Comparison of ENCODE assay signal across 9 cellular contexts in the genomic region with DNA sequence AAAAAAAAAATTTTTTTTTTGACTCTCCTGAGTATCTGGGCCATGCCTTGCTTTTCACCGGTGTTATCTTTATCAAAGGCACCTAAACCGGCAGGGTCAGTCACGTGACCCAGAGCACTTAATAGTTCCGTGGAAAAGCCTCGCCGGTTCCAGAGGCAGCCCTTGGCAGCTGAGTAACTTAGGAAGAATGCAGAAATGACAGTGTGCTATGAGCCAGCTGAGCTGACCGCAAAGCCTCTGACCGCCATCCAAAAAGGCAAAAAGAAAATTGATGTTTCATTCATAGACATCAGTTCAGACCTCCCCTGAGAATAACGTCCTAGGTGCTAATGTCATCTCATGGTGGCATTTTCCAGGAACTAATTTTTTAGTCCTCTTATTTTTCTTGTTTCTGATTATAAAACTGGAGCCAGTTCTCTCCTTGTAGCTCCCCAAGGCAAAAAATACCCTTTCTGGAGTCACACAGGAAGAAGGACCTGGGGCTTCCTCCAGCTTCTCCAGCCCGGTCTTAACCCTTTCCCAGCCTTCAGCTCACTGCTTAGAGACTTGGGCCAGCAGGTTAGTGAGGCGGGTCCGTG.
DNase-seq lines count a peak whose midpoint lies in the region; ATAC-seq and FAIRE-seq lines count a peak whose summit lies in the region.
"Had no signal": no experiment of that assay in that cellular context is flagged by ENCODE, and none has a peak within 500 bp of the region (broad histone marks: within the 10 kb centered on the region; RNA-seq: fewer than 3 reads in every experiment).

No MANE protein-coding gene starts in this region.

- peak; percentile 41 for FAIRE-seq in islet of Langerhans (lab: Jason Lieb, UNC)

- ATAC-seq in GM19351 (IDR thresholded peaks at IDR 0.05; ENCODE audit: unreplicated experiment) (no peak), GM19452 (IDR thresholded peaks at IDR 0.05; ENCODE audit: unreplicated experiment) (no peak)

- peak; percentile 57 for DNase-seq in HuH-7.5 (ENCODE audit: low spot score)
- peak; percentile 96 for DNase-seq in astrocyte of the hippocampus (ENCODE audit: low read depth, low spot score)
- peak; percentile 86 for DNase-seq in stromal cell of bone marrow (ENCODE audit: low read depth)
- DNase-seq in activated naive CD4-positive, alpha-beta T cell treated with anti-CD3 and anti-CD28 coated beads, Interleukin-2, amount 50 U/mL, for 16 hours: no peak
- DNase-seq in activated T-cell treated with anti-CD3 and anti-CD28 coated beads for 4 hours: no peak
- DNase-seq: NCI-H1092 had no signal

Comparison
In these comparisons a context has a peak if more than half of its experiments do, and no peak if none do; other contexts are left out.
1. DNase-seq: peak in HuH-7.5 (single experiment), astrocyte of the hippocampus (single experiment) and stromal cell of bone marrow (single experiment); none in activated naive CD4-positive, alpha-beta T cell treated with anti-CD3 and anti-CD28 coated beads, Interleukin-2, amount 50 U/mL, for 16 hours (single experiment) and activated T-cell treated with anti-CD3 and anti-CD28 coated beads for 4 hours (single experiment).